Comparison of ENCODE assay signal across 8 cellular contexts in genomic region chr17:1577186-1577585, GRCh38. TPM values are rescaled to one million over a fixed set of nuclear protein-coding genes. Genes with fewer than 3 reads are reported as not detected.
DNase-seq lines count a peak whose midpoint lies in the region; ATAC-seq and TF ChIP-seq lines count a peak whose summit lies in the region.

No MANE protein-coding gene starts in this region.

- POLR2A ChIA-PET in CD4-positive, alpha-beta T cell (lab: Charles Lee), result interaction anchor here (0.8 to 1.4 kb wide), 2 partner anchors 15 to 51 kb away, joined by 3 read pairs; partner anchors contain the start of gene PITPNA

- ATAC-seq in omental fat pad (ENCODE audit: low FRiP score) (peak; percentile 87), GM21360 (IDR thresholded peaks at IDR 0.05; ENCODE audit: unreplicated experiment) (no peak), HG03469 (IDR thresholded peaks at IDR 0.05; ENCODE audit: unreplicated experiment) (no peak)
- ATAC-seq in CD4-positive, alpha-beta T cell (ENCODE audit: poor library complexity), result no peak

- peak; percentile 47 for DNase-seq in SW480 (ENCODE audit: low spot score)
- peak; percentile 98 for DNase-seq in fibroblast of the aortic adventitia (ENCODE audit: low read depth)
- peak; percentile 68 for DNase-seq in omental fat pad (ENCODE audit: low spot score)
- no peak for DNase-seq in CD4-positive, alpha-beta T cell
- DNase-seq in activated CD4-positive, alpha-beta T cell treated with anti-CD3 and anti-CD28 coated beads, Interleukin-2, amount 50 U/mL, for 4 hours, result no peak

- no peaks in the 10 kb centered on the region for H3K36me3 Mint-ChIP-seq in CD4-positive, alpha-beta T cell (ENCODE audit: low read depth)

- no peaks in the 10 kb centered on the region for H3K4me1 Mint-ChIP-seq in CD4-positive, alpha-beta T cell (ENCODE audit: low read depth)

- intact Hi-C loops in CD4-positive, alpha-beta T cell (cut with DNase I, micrococcal nuclease), result no loop called here

- CTCF ChIA-PET in CD4-positive, alpha-beta T cell (lab: Charles Lee), result no interaction called here

- H3K27ac Mint-ChIP-seq in CD4-positive, alpha-beta T cell, result no peak overlapping the region

- peak; percentile 38 for TF ChIP-seq POLR2A in GM19193 (IDR thresholded peaks at IDR 0.05; ENCODE audit: extremely low read depth, insufficient read depth, insufficient read length)

- H3K4me3 ChIP-seq in fibroblast of the aortic adventitia (ENCODE audit: low read depth, low read length), result no peak overlapping the region

- H3K27me3 Mint-ChIP-seq in CD4-positive, alpha-beta T cell, result no peaks in the 10 kb centered on the region

- H3K4me3 Mint-ChIP-seq in CD4-positive, alpha-beta T cell, result no peak overlapping the region

- no peaks in the 10 kb centered on the region for H3K9me3 ChIP-seq in CD4-positive, alpha-beta T cell (ENCODE audit: control insufficient read depth, low read length)

- no peaks in the 10 kb centered on the region for H3K27me3 ChIP-seq in CD4-positive, alpha-beta T cell (ENCODE audit: control insufficient read depth, insufficient read depth, low read length)

- H3K9me3 Mint-ChIP-seq in CD4-positive, alpha-beta T cell, result no peaks in the 10 kb centered on the region

- no peak for TF ChIP-seq CTCF in fibroblast of the aortic adventitia (IDR thresholded peaks at IDR 0.05; ENCODE audit: insufficient read depth, low read length)
- TF ChIP-seq CTCF in omental fat pad (IDR thresholded peaks at IDR 0.05), result no peak
- TF ChIP-seq CTCF in CD4-positive, alpha-beta T cell (IDR thresholded peaks at IDR 0.05), result no peak

- H3K27ac ChIP-seq in CD4-positive, alpha-beta T cell (ENCODE audit: low read depth, low read length), result no peak overlapping the region

RNA-seq across cellular contexts. Expression of gene PITPNA, which starts 14.6 kb away (rescaled TPM):
- total RNA-seq in fibroblast of the aortic adventitia (ENCODE audit: low replicate concordance), result 28.4 and 33.3 TPM in 2 replicates
- 10 to 100 TPM; 27.6 to 49.7 (median 33.7) TPM for total RNA-seq in omental fat pad
- 10 to 100 TPM; 24.5 to 29.0 TPM for total RNA-seq in CD4-positive, alpha-beta T cell

RNA-seq across cellular contexts. Expression of gene SLC43A2, which starts 51.4 kb away (rescaled TPM):
- total RNA-seq in fibroblast of the aortic adventitia (ENCODE audit: low replicate concordance), result 3.0 and 9.3 TPM in 2 replicates
- total RNA-seq in omental fat pad, result 10 to 100 TPM; 21.0 to 39.9 (median 23.1) TPM
- total RNA-seq in CD4-positive, alpha-beta T cell, result 10 to 100 TPM in 1 of 2 experiments, 1 to 10 TPM in 1; 9.0 to 10.2 TPM

Comparison
In these comparisons a context has a peak if more than half of its experiments do, and no peak if none do; other contexts are left out.
1. DNase-seq: peak in SW480 (single experiment), fibroblast of the aortic adventitia (single experiment) and omental fat pad (single experiment); none in CD4-positive, alpha-beta T cell (0 of 10) and activated CD4-positive, alpha-beta T cell treated with anti-CD3 and anti-CD28 coated beads, Interleukin-2, amount 50 U/mL, for 4 hours (0 of 2).